In the genomic region with DNA sequence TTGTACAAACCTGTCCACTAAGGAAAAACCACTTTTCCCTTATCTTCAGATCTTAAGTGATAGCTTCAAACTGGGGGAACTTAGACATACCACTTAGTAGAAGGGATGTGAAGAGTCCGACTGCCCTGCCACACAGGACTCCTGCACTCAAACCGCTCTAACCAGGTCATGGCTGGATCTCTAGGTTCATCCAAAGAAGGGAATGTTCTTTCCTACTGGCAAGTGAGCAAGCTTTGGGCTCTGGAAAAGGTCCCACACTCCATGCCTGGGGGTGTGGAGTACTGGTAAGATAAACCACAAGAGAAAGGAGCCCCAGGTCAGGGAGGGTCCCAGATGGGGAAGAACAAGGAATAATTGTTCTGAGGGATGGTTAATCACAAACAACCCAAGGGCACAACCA, we compare ENCODE assay signal across 14 cellular contexts.
"Had no signal": no experiment of that assay in that cellular context is flagged by ENCODE, and none has a peak within 500 bp of the region (broad histone marks: within the 10 kb centered on the region; RNA-seq: fewer than 3 reads in every experiment).

No MANE protein-coding gene starts in this region.

- H3K36me3 ChIP-seq: lower lobe of right lung, sigmoid colon, thyroid gland, upper lobe of left lung, vagina had no signal

- H3K27ac ChIP-seq: lower lobe of right lung, sigmoid colon, skin epidermis, thyroid gland, upper lobe of left lung, vagina had no signal

- DNase-seq: cortex of kidney; dorsolateral prefrontal cortex; effector CD8-positive, alpha-beta T cell; kidney; left colon; lower lobe of right lung; natural killer cell; posterior cingulate gyrus; sigmoid colon; stimulated activated naive CD4-positive, alpha-beta T cell; thyroid gland; upper lobe of left lung had no signal

- H3K4me1 ChIP-seq: lower lobe of right lung, thyroid gland, upper lobe of left lung had no signal

- H3K4me3 ChIP-seq: dorsolateral prefrontal cortex, lower lobe of right lung, sigmoid colon, skin epidermis, thyroid gland, upper lobe of left lung, vagina had no signal

- ATAC-seq: left colon, natural killer cell had no signal

- H3K27me3 ChIP-seq: dorsolateral prefrontal cortex, sigmoid colon, thyroid gland, upper lobe of left lung, vagina had no signal

- H3K9me3 ChIP-seq: sigmoid colon, thyroid gland, vagina had no signal
